In the genomic region with DNA sequence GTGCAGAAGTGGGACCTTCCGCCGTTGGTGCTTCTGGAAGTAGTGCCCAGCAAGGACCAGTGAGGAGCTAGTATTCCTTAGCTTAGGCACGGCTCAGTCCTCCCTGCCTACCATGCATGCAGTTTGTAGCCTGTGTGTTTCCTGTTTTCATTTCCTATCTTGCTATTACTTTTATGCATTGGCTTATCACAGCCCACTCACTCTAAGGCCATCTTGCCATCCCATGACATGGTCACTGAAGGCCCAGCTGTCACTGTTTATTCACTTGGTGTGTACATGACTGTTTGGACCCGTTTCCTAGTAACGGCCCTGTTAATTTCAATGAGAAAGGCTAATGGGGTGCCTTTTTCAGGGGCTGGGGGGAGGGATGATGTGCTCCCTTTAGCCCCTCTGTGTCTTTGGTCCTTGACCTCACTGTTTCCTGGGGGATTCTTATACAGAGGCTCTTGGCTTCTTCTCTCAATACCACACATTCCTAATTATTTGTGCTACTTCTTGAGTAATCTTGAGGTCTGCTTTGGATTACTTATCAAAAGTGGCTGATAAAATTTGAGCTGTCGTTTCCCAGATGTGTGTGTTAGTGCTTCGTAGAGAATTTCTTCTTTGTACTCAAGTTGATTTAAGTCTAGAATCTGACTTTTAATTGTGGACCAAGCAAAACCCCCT, we compare ENCODE assay signal across 8 cellular contexts. TPM values are rescaled to one million over a fixed set of nuclear protein-coding genes. Genes with fewer than 3 reads are reported as not detected.
A peak's percentile ranks its signal among the peaks of the same experiment; 100 is the strongest.
DNase-seq lines count a peak whose midpoint lies in the region; ATAC-seq and TF ChIP-seq lines count a peak whose summit lies in the region.

No MANE protein-coding gene starts in this region.

- TF ChIP-seq CTCF in brain microvascular endothelial cell (IDR thresholded peaks at IDR 0.05; ENCODE audit: low read depth, low read length, missing control alignments) (no peak), lung (IDR thresholded peaks at IDR 0.05; ENCODE audit: control extremely low read depth, extremely low read depth) (no peak)

- peak overlapping the region; percentile 92 for H3K27ac ChIP-seq in ACC112 (ENCODE audit: low read depth, low read length)
- H3K27ac ChIP-seq in brain microvascular endothelial cell, result peak overlapping the region; percentile 97
- H3K27ac ChIP-seq in lung (ENCODE audit: low read depth in 1 of 2, low read length in 1 of 2), result peak overlapping the region; percentile 86 to 91

- 45% methylated on average over 7 of the region's 7 CpGs for WGBS in lung, 2 donors

- no peaks in the 10 kb centered on the region for H3K9me3 ChIP-seq in lung (ENCODE audit: control insufficient read depth in 2 of 2, insufficient read depth in 1 of 2, low read length in 1 of 2)

- H3K4me1 ChIP-seq in ACC112 (ENCODE audit: control insufficient read depth, insufficient read depth, low read length, unreplicated experiment) (peaks cover 58% of the 10 kb centered on the region), lung (ENCODE audit: control insufficient read depth in 2 of 2, insufficient read depth in 2 of 2, low read length in 2 of 2) (peaks cover 24 to 38% of the 10 kb centered on the region in 2 donors)

- H3K4me3 ChIP-seq in ACC112 (ENCODE audit: low read depth, low read length) (peak overlapping the region; percentile 13), brain microvascular endothelial cell (ENCODE audit: low read depth, low read length) (no peak overlapping the region), lung (no peak overlapping the region)

- H2AFZ ChIP-seq in ACC112 (ENCODE audit: low read length, unreplicated experiment), result no peak overlapping the region

- DNase-seq in brain microvascular endothelial cell (peak; percentile 81), lung (ENCODE audit: low spot score) (no peak), cerebellar cortex (ENCODE audit: low spot score) (no peak)

- ATAC-seq in HG03175 (IDR thresholded peaks at IDR 0.05; ENCODE audit: unreplicated experiment) (peak; percentile 67), lung (ENCODE audit: insufficient read depth, low FRiP score) (no peak), GM19328 (IDR thresholded peaks at IDR 0.05; ENCODE audit: unreplicated experiment) (no peak), GM19455 (IDR thresholded peaks at IDR 0.05; ENCODE audit: unreplicated experiment) (no peak), HG03097 (IDR thresholded peaks at IDR 0.05; ENCODE audit: low FRiP score, unreplicated experiment) (no peak)

- H3K36me3 ChIP-seq in ACC112 (ENCODE audit: insufficient read depth, low read length) (no peaks in the 10 kb centered on the region), brain microvascular endothelial cell (replicated peaks) (no peaks in the 10 kb centered on the region), lung (ENCODE audit: control insufficient read depth in 2 of 2, insufficient read depth in 2 of 2, low read length in 2 of 2) (peaks cover 0 to 1% of the 10 kb centered on the region in 2 donors)

- H3K27me3 ChIP-seq in ACC112 (ENCODE audit: insufficient read depth, low read length), result no peaks in the 10 kb centered on the region
- H3K27me3 ChIP-seq in brain microvascular endothelial cell (replicated peaks), result no peaks in the 10 kb centered on the region
- no peaks in the 10 kb centered on the region for H3K27me3 ChIP-seq in lung (ENCODE audit: control insufficient read depth, insufficient read depth)

- in situ Hi-C loops in brain microvascular endothelial cell (cut with HindIII; ENCODE audit: low pct_ligation_motif_present, low sequenced_read_pairs), result no loop called here

- peaks cover 44% of the 10 kb centered on the region for H3K79me2 ChIP-seq in ACC112 (ENCODE audit: control insufficient read depth, insufficient read depth, low read length, unreplicated experiment)

RNA-seq across cellular contexts. Expression of a gene that starts 24.5 kb away (rescaled TPM):
- total RNA-seq in lung, result 10 to 100 TPM; 45.3 to 65.4 TPM
- polyA plus RNA-seq in lung, result 10 to 100 TPM; 18.2 to 19.6 TPM
